In genomic region chr12:1799068-1799881, GRCh38 we compare ENCODE assay signal across 22 cellular contexts. TPM values are rescaled to one million over a fixed set of nuclear protein-coding genes. Genes with fewer than 3 reads are reported as not detected.
DNase-seq lines count a peak whose midpoint lies in the region; ATAC-seq and TF ChIP-seq lines count a peak whose summit lies in the region.
"Had no signal": no experiment of that assay in that cellular context is flagged by ENCODE, and none has a peak within 500 bp of the region (broad histone marks: within the 10 kb centered on the region; RNA-seq: fewer than 3 reads in every experiment).

No MANE protein-coding gene starts in this region.

- no peak overlapping the region for H2BK15ac ChIP-seq in H9 (ENCODE audit: low read depth, low read length)

- no peaks in the 10 kb centered on the region for H3K79me2 ChIP-seq in H9 (ENCODE audit: insufficient read depth, low read length)
- H3K79me2 ChIP-seq: parathyroid adenoma had no signal

- no peak overlapping the region for H3T11ph ChIP-seq in H9 (ENCODE audit: low read length)

- H3K9me3 ChIP-seq in CD4-positive, CD25-positive, alpha-beta regulatory T cell (ENCODE audit: control insufficient read depth in 2 of 2, low read length in 2 of 2): no peaks in the 10 kb centered on the region
- H3K9me3 ChIP-seq in H9 (ENCODE audit: control insufficient read depth, low read depth, low read length): no peaks in the 10 kb centered on the region
- H3K9me3 ChIP-seq: SJSA1 had no signal

- H4K5ac ChIP-seq in H9 (ENCODE audit: insufficient read length, low read depth, low read length): no peak overlapping the region

- H3K4me3 Mint-ChIP-seq in CD4-positive, CD25-positive, alpha-beta regulatory T cell: peak overlapping the region; percentile 24 to 61 (median 32)
- no peak overlapping the region for H3K4me3 Mint-ChIP-seq in H9
- no peak overlapping the region for H3K4me3 Mint-ChIP-seq in chondrocyte (ENCODE audit: unreplicated experiment)
- H3K4me3 Mint-ChIP-seq in neural crest cell: no peak overlapping the region
- no peak overlapping the region for H3K4me3 Mint-ChIP-seq in WTC11
- H3K4me3 Mint-ChIP-seq in activated T-cell treated with anti-CD3 and anti-CD28 coated beads, Interleukin-2, amount 50 U/mL, for 72 hours: no peak overlapping the region
- H3K4me3 Mint-ChIP-seq: HFFc6 had no signal

- peaks cover 14% of the 10 kb centered on the region for H3K4me1 ChIP-seq in CD4-positive, CD25-positive, alpha-beta regulatory T cell (ENCODE audit: control insufficient read depth, insufficient read depth, low read length, poor library complexity, severe bottlenecking)
- H3K4me1 ChIP-seq in H9 (ENCODE audit: insufficient read depth, low read length): no peaks in the 10 kb centered on the region

- H3K4ac ChIP-seq in H9 (ENCODE audit: low read depth, low read length): no peak overlapping the region

- H3K27me3 ChIP-seq in CD4-positive, CD25-positive, alpha-beta regulatory T cell (ENCODE audit: control insufficient read depth, insufficient read depth, low read length): no peaks in the 10 kb centered on the region
- H3K27me3 ChIP-seq in H9 (ENCODE audit: insufficient read depth, low read length): no peaks in the 10 kb centered on the region
- H3K27me3 ChIP-seq: cardiac muscle cell, SJSA1 had no signal

- CTCF ChIA-PET in WTC11 (lab: Charles Lee): interaction anchor here (0.5 to 3.4 kb wide), 5 partner anchors 32 to 146 kb away, joined by 3 to 36 read pairs (median 4); no protein-coding TSS in a partner anchor

- no peak overlapping the region for H2AFZ ChIP-seq in H9 (ENCODE audit: low read length)
- H2AFZ ChIP-seq: parathyroid adenoma had no signal

- H2AK5ac ChIP-seq in H9 (ENCODE audit: insufficient read length, low read length): no peak overlapping the region

- no peaks in the 10 kb centered on the region for H3K27me3 Mint-ChIP-seq in CD4-positive, CD25-positive, alpha-beta regulatory T cell
- H3K27me3 Mint-ChIP-seq in H9 (ENCODE audit: low read depth) (peaks cover 7% of the 10 kb centered on the region), chondrocyte (ENCODE audit: low read depth) (no peaks in the 10 kb centered on the region), neural crest cell (ENCODE audit: low read depth) (no peaks in the 10 kb centered on the region), WTC11 (ENCODE audit: low read depth) (no peaks in the 10 kb centered on the region; the same call in 1 of the 2 replicates)
- no peaks in the 10 kb centered on the region for H3K27me3 Mint-ChIP-seq in activated T-cell treated with anti-CD3 and anti-CD28 coated beads, Interleukin-2, amount 50 U/mL, for 72 hours (ENCODE audit: low read depth)

- H4K20me1 ChIP-seq in H9 (ENCODE audit: control insufficient read depth, insufficient read depth, insufficient read length): no peaks in the 10 kb centered on the region

- no peak overlapping the region for H3K9ac ChIP-seq in H9 (ENCODE audit: extremely low read depth, insufficient read length, low read length)
- H3K9ac ChIP-seq: parathyroid adenoma had no signal

- H3K36me3 ChIP-seq in CD4-positive, CD25-positive, alpha-beta regulatory T cell (ENCODE audit: control insufficient read depth, insufficient read depth, low read length): no peaks in the 10 kb centered on the region
- H3K36me3 ChIP-seq: cardiac muscle cell, SJSA1 had no signal

- H3K27ac ChIP-seq in CD4-positive, CD25-positive, alpha-beta regulatory T cell (ENCODE audit: insufficient read depth, low read length, poor library complexity, severe bottlenecking): no peak overlapping the region
- H3K27ac ChIP-seq in H9 (ENCODE audit: insufficient read length, low read depth, low read length): no peak overlapping the region
- H3K27ac ChIP-seq: cardiac muscle cell, parathyroid adenoma, SJSA1 had no signal

- H3K56ac ChIP-seq in H9 (ENCODE audit: insufficient read length, low read depth, low read length): no peak overlapping the region

- H2BK20ac ChIP-seq in H9 (ENCODE audit: low read depth, low read length, poor library complexity, severe bottlenecking): no peak overlapping the region

- DNase-seq in CD4-positive, CD25-positive, alpha-beta regulatory T cell: no peak
- DNase-seq in H9 (peak; percentile 27), chondrocyte (ENCODE audit: low spot score) (peak; percentile 72), neural crest cell (ENCODE audit: low read depth, low spot score) (no peak), NCI-H2107 (lab: John Stamatoyannopoulos, UW) (no peak), WTC11 (ENCODE audit: low spot score) (no peak), HPDE6-E6E7 (ENCODE audit: extremely low spot score) (no peak)
- DNase-seq in activated T-cell treated with anti-CD3 and anti-CD28 coated beads, Interleukin-2, amount 50 U/mL, for 72 hours: no peak
- DNase-seq: AML-193; effector CD4-positive, alpha-beta T cell; HFFc6; NCI-H1105 treated with DMSO at 0.1 percent for 48 hours; NCI-H2171 treated with DMSO at 0.1 percent for 48 hours; substantia nigra had no signal

- WGBS in H9 (ENCODE audit: extremely low coverage, insufficient read length, low lambda C conversion rate): no CpG with 5 or more reads among the region's 21 CpGs

- no peak overlapping the region for H2BK5ac ChIP-seq in H9 (ENCODE audit: insufficient read length, low read length)

- H3K14ac ChIP-seq in H9 (ENCODE audit: insufficient read depth, low read length): no peak overlapping the region; the same call in 1 of the 2 replicates

- H4K91ac ChIP-seq in H9 (ENCODE audit: insufficient read length, low read depth, low read length): no peak overlapping the region

- no peaks in the 10 kb centered on the region for H3K79me1 ChIP-seq in H9 (ENCODE audit: insufficient read depth, low read depth, low read length, poor library complexity, severe bottlenecking)

- no peaks in the 10 kb centered on the region for H3K36me3 Mint-ChIP-seq in CD4-positive, CD25-positive, alpha-beta regulatory T cell
- H3K36me3 Mint-ChIP-seq in H9 (ENCODE audit: insufficient read depth in 1 of 3, low read depth in 3 of 3): no peaks in the 10 kb centered on the region
- H3K36me3 Mint-ChIP-seq in chondrocyte (ENCODE audit: low read depth): no peaks in the 10 kb centered on the region
- no peaks in the 10 kb centered on the region for H3K36me3 Mint-ChIP-seq in neural crest cell (ENCODE audit: low read depth)
- H3K36me3 Mint-ChIP-seq in WTC11: no peaks in the 10 kb centered on the region
- peaks cover 0 to 2% of the 10 kb centered on the region in 2 donors for H3K36me3 Mint-ChIP-seq in activated T-cell treated with anti-CD3 and anti-CD28 coated beads, Interleukin-2, amount 50 U/mL, for 72 hours (ENCODE audit: insufficient read depth in 2 of 2)

- H3K4me1 Mint-ChIP-seq in CD4-positive, CD25-positive, alpha-beta regulatory T cell: peaks cover 0 to 18% (median 4%) of the 10 kb centered on the region in 4 donors
- H3K4me1 Mint-ChIP-seq in H9 (peaks cover 10 to 13% of the 10 kb centered on the region in 2 experiments), chondrocyte (ENCODE audit: low read depth) (peaks cover 23% of the 10 kb centered on the region), neural crest cell (peaks cover 18% of the 10 kb centered on the region), WTC11 (peaks cover 15% of the 10 kb centered on the region)
- peaks cover 6% of the 10 kb centered on the region for H3K4me1 Mint-ChIP-seq in activated T-cell treated with anti-CD3 and anti-CD28 coated beads, Interleukin-2, amount 50 U/mL, for 72 hours (ENCODE audit: low read depth)

- no peak overlapping the region for H2BK12ac ChIP-seq in H9 (ENCODE audit: insufficient read length, low read depth, low read length)

- no peak overlapping the region for H3K23ac ChIP-seq in H9 (ENCODE audit: insufficient read length, low read depth, low read length)

- no peak overlapping the region for H3K4me3 ChIP-seq in CD4-positive, CD25-positive, alpha-beta regulatory T cell (ENCODE audit: low read depth, low read length)
- H3K4me3 ChIP-seq: cardiac muscle cell, SJSA1 had no signal

- no peak overlapping the region for H3K4me2 ChIP-seq in H9 (ENCODE audit: insufficient read depth, insufficient read length, low read length)

- peaks cover 4% of the 10 kb centered on the region for H3K23me2 ChIP-seq in H9 (ENCODE audit: insufficient read length, low read depth, low read length, poor library complexity, severe bottlenecking)

- POLR2A ChIA-PET in WTC11 (lab: Charles Lee): no interaction called here

- no peak overlapping the region for H3K18ac ChIP-seq in H9 (ENCODE audit: insufficient read length, low read depth, low read length)

- H3K9me3 Mint-ChIP-seq in CD4-positive, CD25-positive, alpha-beta regulatory T cell: no peaks in the 10 kb centered on the region
- H3K9me3 Mint-ChIP-seq in H9 (no peaks in the 10 kb centered on the region; a peak in 1 of 5 replicates), chondrocyte (ENCODE audit: low read depth) (no peaks in the 10 kb centered on the region), neural crest cell (no peaks in the 10 kb centered on the region), WTC11 (no peaks in the 10 kb centered on the region)
- no peaks in the 10 kb centered on the region for H3K9me3 Mint-ChIP-seq in activated T-cell treated with anti-CD3 and anti-CD28 coated beads, Interleukin-2, amount 50 U/mL, for 72 hours
- H3K9me3 Mint-ChIP-seq: HFFc6 had no signal

- no peak overlapping the region for H2BK120ac ChIP-seq in H9 (ENCODE audit: low read depth, low read length, poor library complexity, severe bottlenecking)

- H3K27ac Mint-ChIP-seq in CD4-positive, CD25-positive, alpha-beta regulatory T cell: peak overlapping the region in 1 of 3 donors; percentile 64
- H3K27ac Mint-ChIP-seq in H9 (0 out of 7 replicates have a peak overlapping the region, but pooled peaks of 1 of the 3 experiments have one; percentile 46), chondrocyte (ENCODE audit: unreplicated experiment) (no peak overlapping the region), neural crest cell (ENCODE audit: unreplicated experiment) (peak overlapping the region; percentile 19), WTC11 (no peak overlapping the region)
- H3K27ac Mint-ChIP-seq in activated T-cell treated with anti-CD3 and anti-CD28 coated beads, Interleukin-2, amount 50 U/mL, for 72 hours: no peak overlapping the region
- H3K27ac Mint-ChIP-seq: HFFc6 had no signal

- TF ChIP-seq CTCF in H9 (conservative IDR thresholded peaks at IDR 0.05) (no peak), chondrocyte (IDR thresholded peaks at IDR 0.05) (no peak), neural crest cell (conservative IDR thresholded peaks at IDR 0.05) (no peak), WTC11 (IDR thresholded peaks at IDR 0.05) (no peak)

- H4K8ac ChIP-seq in H9 (replicated peaks; ENCODE audit: insufficient read length, low read depth, low read length): no peak overlapping the region

- no peak for ATAC-seq in CD4-positive, CD25-positive, alpha-beta regulatory T cell (ENCODE audit: low read depth in 2 of 2)
- ATAC-seq in WTC11: no peak
- no peak for ATAC-seq in activated T-cell treated with anti-CD3 and anti-CD28 coated beads, Interleukin-2, amount 50 U/mL, for 72 hours (replicated peaks in 1 of 2)

RNA-seq across cellular contexts. Expression of gene LRTM2, which starts 21.1 kb away (rescaled TPM):
- not detected for total RNA-seq in CD4-positive, CD25-positive, alpha-beta regulatory T cell
- polyA plus RNA-seq in CD4-positive, CD25-positive, alpha-beta regulatory T cell: not detected
- total RNA-seq in H9 (2021): not detected in 2 replicates
- total RNA-seq in chondrocyte: not detected in 3 replicates
- total RNA-seq in neural crest cell: 0.19 TPM in 1 of 2 replicates, not detected in the other
- 0.30 to 0.66 TPM (median 0.34 TPM) in 3 replicates for total RNA-seq in WTC11 (2021)
- under 1 TPM in 1 of 2 donors, not detected in 1; 0.14 TPM for total RNA-seq in activated T-cell treated with anti-CD3 and anti-CD28 coated beads, Interleukin-2, amount 50 U/mL, for 72 hours
- total RNA-seq: cardiac muscle cell, G401, glomerular endothelial cell, HFFc6, HT-29, liver, OCI-LY7, SJSA1 had no signal
- polyA plus RNA-seq: cardiac muscle cell, liver had no signal

Comparison
In these comparisons a context has a peak if more than half of its experiments do, and no peak if none do; other contexts are left out.
1. DNase-seq: peak in H9 (single experiment) and chondrocyte (single experiment); none in CD4-positive, CD25-positive, alpha-beta regulatory T cell (0 of 3), neural crest cell (single experiment), NCI-H2107 (single experiment), WTC11 (single experiment), HPDE6-E6E7 (single experiment) and activated T-cell treated with anti-CD3 and anti-CD28 coated beads, Interleukin-2, amount 50 U/mL, for 72 hours (0 of 2).
2. H3K4me3 Mint-ChIP-seq: peak in CD4-positive, CD25-positive, alpha-beta regulatory T cell (4 of 4); none in H9 (0 of 2), chondrocyte (single experiment), neural crest cell (single experiment), WTC11 (single experiment) and activated T-cell treated with anti-CD3 and anti-CD28 coated beads, Interleukin-2, amount 50 U/mL, for 72 hours (0 of 2).